8 cellular contexts compared by ENCODE assay signal in the genomic region with DNA sequence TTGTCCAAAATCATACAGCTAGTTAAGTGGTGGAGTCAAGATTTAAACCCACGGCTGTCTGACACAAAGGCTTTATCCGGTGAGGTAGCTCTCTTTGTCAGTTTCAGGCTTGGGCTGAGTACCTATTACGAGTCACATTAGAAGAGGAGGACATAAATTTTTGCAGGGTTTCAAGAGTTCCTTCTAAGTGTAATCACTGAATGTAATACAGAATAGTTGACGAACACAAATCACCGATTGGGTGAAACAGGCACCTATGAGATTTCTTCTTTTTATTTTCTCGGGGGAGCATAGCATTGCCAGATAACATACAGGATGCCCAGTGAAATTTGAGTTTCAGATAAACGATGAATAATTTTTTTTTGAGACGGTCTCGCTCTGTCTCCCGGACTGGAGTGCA. TPM values are rescaled to one million over a fixed set of nuclear protein-coding genes. Genes with fewer than 3 reads are reported as not detected.
DNase-seq lines count a peak whose midpoint lies in the region; ATAC-seq and TF ChIP-seq lines count a peak whose summit lies in the region.

No MANE protein-coding gene starts in this region.

- peaks cover 24 to 45% (median 39%) of the 10 kb centered on the region in 3 donors for H3K4me1 Mint-ChIP-seq in naive B cell

- H3K27me3 ChIP-seq in BJ (ENCODE audit: control insufficient read depth, insufficient read depth, low read length) (no peaks in the 10 kb centered on the region), KMS-11 (ENCODE audit: insufficient read depth, low read depth) (no peaks in the 10 kb centered on the region)

- POLR2A ChIA-PET in BJ (lab: Charles Lee) = no interaction called here

- peak overlapping the region; percentile 93 for H2AFZ ChIP-seq in KMS-11 (ENCODE audit: low read depth)

- DNase-seq in BJ (ENCODE audit: low read depth) = no peak
- DNase-seq in choroid plexus epithelial cell (ENCODE audit: low read depth) = peak; percentile 42
- no peak for DNase-seq in naive B cell
- no peak for DNase-seq in H4 (ENCODE audit: low spot score)
- no peak for DNase-seq in NK-92 treated with Interleukin-12 subunit alpha and Interleukin-12 subunit beta, amount 100 ng/mL, for 24 hours (lab: John Stamatoyannopoulos, UW)
- DNase-seq in activated CD4-positive, alpha-beta T cell treated with anti-CD3 and anti-CD28 coated beads for 48 hours = no peak
- no peak for DNase-seq in activated CD8-positive, alpha-beta memory T cell treated with anti-CD3 and anti-CD28 coated beads, Interleukin-2, amount 50 U/mL, for 48 hours

- H3K27me3 Mint-ChIP-seq in naive B cell = no peaks in the 10 kb centered on the region

- no peaks in the 10 kb centered on the region; the same call in 1 of the 2 replicates for H4K20me1 ChIP-seq in KMS-11 (ENCODE audit: insufficient read depth)

- H3K27ac Mint-ChIP-seq in naive B cell = peak overlapping the region; percentile 88 to 98 (median 98)

- TF ChIP-seq CTCF in BJ (IDR thresholded peaks at IDR 0.05; ENCODE audit: insufficient read depth, low read depth, low read length) (no peak), KMS-11 (conservative IDR thresholded peaks at IDR 0.05; ENCODE audit: low read depth, low read length) (no peak), choroid plexus epithelial cell (conservative IDR thresholded peaks at IDR 0.05; ENCODE audit: low read depth, low read length) (no peak)

- H3K4me2 ChIP-seq in KMS-11 = peak overlapping the region; percentile 70

- H3K36me3 ChIP-seq in BJ (ENCODE audit: control insufficient read depth, insufficient read depth, low read length) = no peaks in the 10 kb centered on the region; the same call in 1 of the 2 replicates
- no peaks in the 10 kb centered on the region for H3K36me3 ChIP-seq in KMS-11 (ENCODE audit: insufficient read depth)

- peak overlapping the region; percentile 70 for H3K27ac ChIP-seq in KMS-11

- H3K9me3 Mint-ChIP-seq in naive B cell = no peaks in the 10 kb centered on the region

- peak overlapping the region; percentile 96 for H3K4me3 ChIP-seq in BJ (ENCODE audit: low read depth, low read length)
- H3K4me3 ChIP-seq in KMS-11 (IDR thresholded peaks at IDR 0.05; ENCODE audit: insufficient read depth, low read depth, low read length) = peak overlapping the region; percentile 99
- peak overlapping the region; percentile 87 for H3K4me3 ChIP-seq in choroid plexus epithelial cell (ENCODE audit: low read depth, low read length)

- peak overlapping the region; percentile 71 for H3K9ac ChIP-seq in KMS-11

- peak overlapping the region; percentile 87 to 99 (median 96) for H3K4me3 Mint-ChIP-seq in naive B cell

- CTCF ChIA-PET in BJ (lab: Yijun Ruan, JAX) = interaction anchor here (0.9 to 1.5 kb wide), 4 partner anchors 10 to 46 kb away, joined by 3 to 4 read pairs (median 3); no protein-coding TSS in a partner anchor

- H3K79me2 ChIP-seq in KMS-11 (ENCODE audit: insufficient read depth, low read depth) = peaks cover 58% of the 10 kb centered on the region

- no peaks in the 10 kb centered on the region for H3K36me3 Mint-ChIP-seq in naive B cell

- H3K4me1 ChIP-seq in KMS-11 (ENCODE audit: low read depth, poor library complexity, severe bottlenecking) = peaks cover 12% of the 10 kb centered on the region

- ATAC-seq in naive B cell (ENCODE audit: low read depth in 2 of 2) = no peak

RNA-seq across cellular contexts. Expression of a gene that starts 0.8 kb away (rescaled TPM):
- polyA plus RNA-seq in BJ (2011; rRNA removed) (199 and 255 TPM in 2 replicates), naive B cell (ENCODE audit: low read depth in 6 of 6) (100 to 1,000 TPM; 253 to 417 (median 291) TPM)
- polyA minus RNA-seq in BJ (2011; rRNA and poly(A)+ RNA removed) = 111 and 153 TPM in 2 replicates
- 319 TPM in 2 replicates for total RNA-seq in H4 (2014; rRNA removed; shearing (Covaris generic))

RNA-seq across cellular contexts. Expression of a gene that starts 26.7 kb away (rescaled TPM):
- polyA plus RNA-seq in BJ (2011; rRNA removed) (12.5 and 19.8 TPM in 2 replicates), naive B cell (ENCODE audit: low read depth in 6 of 6) (1 to 10 TPM in 4 of 6 donors, under 1 TPM in 2; 0.08 to 2.6 (median 1.6) TPM)
- 31.4 and 41.8 TPM in 2 replicates for polyA minus RNA-seq in BJ (2011; rRNA and poly(A)+ RNA removed)
- total RNA-seq in H4 (2014; rRNA removed; shearing (Covaris generic)) = 7.4 and 8.7 TPM in 2 replicates

RNA-seq across cellular contexts. Expression of a gene that starts 57.0 kb away (rescaled TPM):
- polyA plus RNA-seq in BJ (2011; rRNA removed) = 138 and 171 TPM in 2 replicates
- 106 and 143 TPM in 2 replicates for polyA minus RNA-seq in BJ (2011; rRNA and poly(A)+ RNA removed)
- 10 to 100 TPM; 17.0 to 22.9 (median 19.7) TPM for polyA plus RNA-seq in naive B cell (ENCODE audit: low read depth in 6 of 6)
- 28.2 and 34.0 TPM in 2 replicates for total RNA-seq in H4 (2014; rRNA removed; shearing (Covaris generic))
